In the genomic region with DNA sequence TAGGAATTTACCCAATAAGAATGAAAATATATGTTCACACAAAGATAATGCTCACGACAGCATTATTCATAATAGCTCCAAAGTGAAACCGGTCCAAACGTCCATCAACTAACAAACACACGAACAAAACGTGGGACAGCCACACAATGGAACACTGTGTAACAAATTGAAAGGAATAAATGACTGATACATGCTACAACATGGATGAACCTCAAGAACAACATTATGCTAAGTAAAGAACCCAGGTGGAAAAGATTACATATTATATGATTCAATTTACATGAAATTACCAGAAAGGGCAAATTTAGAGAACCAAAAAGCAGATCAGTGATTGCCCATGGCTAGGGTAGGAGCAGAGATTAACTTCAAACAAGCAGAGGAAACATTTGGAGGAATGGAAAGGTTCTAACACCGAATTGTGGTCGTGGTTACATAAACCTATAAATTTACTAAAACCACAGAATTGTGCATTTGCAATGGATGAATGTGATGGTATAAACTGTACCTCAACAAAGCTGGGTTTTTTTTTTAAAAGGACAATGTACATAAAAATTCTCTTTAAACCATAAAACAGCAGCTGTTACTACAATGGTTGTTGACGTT, we compare ENCODE assay signal across 12 cellular contexts.
DNase-seq lines count a peak whose midpoint lies in the region; TF ChIP-seq lines count a peak whose summit lies in the region.
"Had no signal": no experiment of that assay in that cellular context is flagged by ENCODE, and none has a peak within 500 bp of the region (broad histone marks: within the 10 kb centered on the region; RNA-seq: fewer than 3 reads in every experiment).

No MANE protein-coding gene starts in this region.

- H3K4me1 Mint-ChIP-seq in activated naive CD8-positive, alpha-beta T cell (ENCODE audit: low read depth): peaks cover 18% of the 10 kb centered on the region

- H3K9me3 ChIP-seq in HEK293 (ENCODE audit: control insufficient read depth, insufficient read depth, low read depth, low read length): no peaks in the 10 kb centered on the region
- peaks cover 12% of the 10 kb centered on the region for H3K9me3 ChIP-seq in mesodermal cell (ENCODE audit: control insufficient read depth, low read length)

- H3K27ac ChIP-seq in HEK293 (ENCODE audit: extremely low read depth, low read depth, low read length): no peak overlapping the region
- peak overlapping the region; percentile 68 for H3K27ac ChIP-seq in mesodermal cell (ENCODE audit: low read depth, low read length, severe bottlenecking)
- H3K27ac ChIP-seq: A549 had no signal

- 83 to 96% methylated on average over 1 to 5 of the region's 8 CpGs for WGBS in mesodermal cell (ENCODE audit: insufficient coverage in 2 of 2), 2 experiments

- CTCF ChIA-PET in HEK293 (lab: Yijun Ruan, JAX): no interaction called here

- H3K4me3 ChIP-seq in HEK293 (ENCODE audit: low read depth, low read length) (no peak overlapping the region), mesodermal cell (ENCODE audit: extremely low read depth, insufficient read depth, low read length, poor library complexity, severe bottlenecking) (no peak overlapping the region)
- H3K4me3 ChIP-seq: A549 had no signal

- H3K27me3 Mint-ChIP-seq in activated naive CD8-positive, alpha-beta T cell: no peaks in the 10 kb centered on the region
- H3K27me3 Mint-ChIP-seq: T-cell had no signal

- TF ChIP-seq CTCF in HEK293 (tag by site-specific recombination; IDR thresholded peaks at IDR 0.05): no peak

- H3K9me3 Mint-ChIP-seq in activated naive CD8-positive, alpha-beta T cell (ENCODE audit: low read depth): peaks cover 10% of the 10 kb centered on the region

- peaks cover 12% of the 10 kb centered on the region for H3K36me3 Mint-ChIP-seq in activated naive CD8-positive, alpha-beta T cell

- peak overlapping the region; percentile 31 for H3K27ac Mint-ChIP-seq in activated naive CD8-positive, alpha-beta T cell
- H3K27ac Mint-ChIP-seq: T-cell had no signal

- POLR2A ChIA-PET in HEK293 (lab: Yijun Ruan, JAX): no interaction called here

- H3K4me1 ChIP-seq in HEK293 (ENCODE audit: control insufficient read depth, insufficient read depth, low read length) (no peaks in the 10 kb centered on the region), mesodermal cell (ENCODE audit: control insufficient read depth, insufficient read depth, low read length, poor library complexity, severe bottlenecking) (peaks cover 34% of the 10 kb centered on the region)

- no peaks in the 10 kb centered on the region for H3K36me3 ChIP-seq in HEK293 (ENCODE audit: control insufficient read depth in 2 of 2, insufficient read depth in 1 of 2, low read length in 2 of 2)
- no peaks in the 10 kb centered on the region for H3K36me3 ChIP-seq in mesodermal cell (ENCODE audit: control insufficient read depth, insufficient read depth, low read length)

- DNase-seq in NCI-H1092 treated with DMSO at 0.1 percent for 48 hours (lab: John Stamatoyannopoulos, UW) (peak; percentile 57), NCI-H1092 (lab: John Stamatoyannopoulos, UW) (no peak), NCI-H1105 (lab: John Stamatoyannopoulos, UW) (no peak), NCI-H69 (lab: John Stamatoyannopoulos, UW) (no peak), SIG-M5 treated with dmso at 0.1 percent for 504 hours (lab: John Stamatoyannopoulos, UW; ENCODE audit: unreplicated experiment) (no peak)
- DNase-seq: KBM-7, NCI-H446 treated with DMSO at 0.1 percent for 48 hours, T-cell had no signal

- no peak overlapping the region for H3K4me3 Mint-ChIP-seq in activated naive CD8-positive, alpha-beta T cell

TF ChIP-seq in HEK293, 187 proteins besides CTCF, POLR2A, EP300 and RAD21:
- TF ChIP-seq, protein P1, sequence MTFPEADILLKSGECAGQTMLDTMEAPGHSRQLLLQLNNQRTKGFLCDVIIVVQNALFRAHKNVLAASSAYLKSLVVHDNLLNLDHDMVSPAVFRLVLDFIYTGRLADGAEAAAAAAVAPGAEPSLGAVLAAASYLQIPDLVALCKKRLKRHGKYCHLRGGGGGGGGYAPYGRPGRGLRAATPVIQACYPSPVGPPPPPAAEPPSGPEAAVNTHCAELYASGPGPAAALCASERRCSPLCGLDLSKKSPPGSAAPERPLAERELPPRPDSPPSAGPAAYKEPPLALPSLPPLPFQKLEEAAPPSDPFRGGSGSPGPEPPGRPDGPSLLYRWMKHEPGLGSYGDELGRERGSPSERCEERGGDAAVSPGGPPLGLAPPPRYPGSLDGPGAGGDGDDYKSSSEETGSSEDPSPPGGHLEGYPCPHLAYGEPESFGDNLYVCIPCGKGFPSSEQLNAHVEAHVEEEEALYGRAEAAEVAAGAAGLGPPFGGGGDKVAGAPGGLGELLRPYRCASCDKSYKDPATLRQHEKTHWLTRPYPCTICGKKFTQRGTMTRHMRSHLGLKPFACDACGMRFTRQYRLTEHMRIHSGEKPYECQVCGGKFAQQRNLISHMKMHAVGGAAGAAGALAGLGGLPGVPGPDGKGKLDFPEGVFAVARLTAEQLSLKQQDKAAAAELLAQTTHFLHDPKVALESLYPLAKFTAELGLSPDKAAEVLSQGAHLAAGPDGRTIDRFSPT (tag by site-specific recombination; IDR thresholded peaks at IDR 0.05): no peak
- TF ChIP-seq, protein P2, sequence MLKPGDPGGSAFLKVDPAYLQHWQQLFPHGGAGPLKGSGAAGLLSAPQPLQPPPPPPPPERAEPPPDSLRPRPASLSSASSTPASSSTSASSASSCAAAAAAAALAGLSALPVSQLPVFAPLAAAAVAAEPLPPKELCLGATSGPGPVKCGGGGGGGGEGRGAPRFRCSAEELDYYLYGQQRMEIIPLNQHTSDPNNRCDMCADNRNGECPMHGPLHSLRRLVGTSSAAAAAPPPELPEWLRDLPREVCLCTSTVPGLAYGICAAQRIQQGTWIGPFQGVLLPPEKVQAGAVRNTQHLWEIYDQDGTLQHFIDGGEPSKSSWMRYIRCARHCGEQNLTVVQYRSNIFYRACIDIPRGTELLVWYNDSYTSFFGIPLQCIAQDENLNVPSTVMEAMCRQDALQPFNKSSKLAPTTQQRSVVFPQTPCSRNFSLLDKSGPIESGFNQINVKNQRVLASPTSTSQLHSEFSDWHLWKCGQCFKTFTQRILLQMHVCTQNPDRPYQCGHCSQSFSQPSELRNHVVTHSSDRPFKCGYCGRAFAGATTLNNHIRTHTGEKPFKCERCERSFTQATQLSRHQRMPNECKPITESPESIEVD (tag by site-specific recombination; IDR thresholded peaks at IDR 0.05): peak; percentile 41; the same call in 1 of the 2 replicates
- TF ChIP-seq ZNF341 (tag by site-specific recombination; IDR thresholded peaks at IDR 0.05; ENCODE audit: low read depth) (no peak), ZNF629 (tag by site-specific recombination; IDR thresholded peaks at IDR 0.05) (no peak), ZNF391 (tag by site-specific recombination; IDR thresholded peaks at IDR 0.05; ENCODE audit: borderline replicate concordance, low read depth) (no peak)
- TF ChIP-seq, protein P3, sequence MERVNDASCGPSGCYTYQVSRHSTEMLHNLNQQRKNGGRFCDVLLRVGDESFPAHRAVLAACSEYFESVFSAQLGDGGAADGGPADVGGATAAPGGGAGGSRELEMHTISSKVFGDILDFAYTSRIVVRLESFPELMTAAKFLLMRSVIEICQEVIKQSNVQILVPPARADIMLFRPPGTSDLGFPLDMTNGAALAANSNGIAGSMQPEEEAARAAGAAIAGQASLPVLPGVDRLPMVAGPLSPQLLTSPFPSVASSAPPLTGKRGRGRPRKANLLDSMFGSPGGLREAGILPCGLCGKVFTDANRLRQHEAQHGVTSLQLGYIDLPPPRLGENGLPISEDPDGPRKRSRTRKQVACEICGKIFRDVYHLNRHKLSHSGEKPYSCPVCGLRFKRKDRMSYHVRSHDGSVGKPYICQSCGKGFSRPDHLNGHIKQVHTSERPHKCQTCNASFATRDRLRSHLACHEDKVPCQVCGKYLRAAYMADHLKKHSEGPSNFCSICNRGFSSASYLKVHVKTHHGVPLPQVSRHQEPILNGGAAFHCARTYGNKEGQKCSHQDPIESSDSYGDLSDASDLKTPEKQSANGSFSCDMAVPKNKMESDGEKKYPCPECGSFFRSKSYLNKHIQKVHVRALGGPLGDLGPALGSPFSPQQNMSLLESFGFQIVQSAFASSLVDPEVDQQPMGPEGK (tag by site-specific recombination; IDR thresholded peaks at IDR 0.05): no peak
